ENCODE assay signal across 7 cellular contexts in genomic region chr2:49677227-49677626, GRCh38.
"Had no signal": no experiment of that assay in that cellular context is flagged by ENCODE, and none has a peak within 500 bp of the region (broad histone marks: within the 10 kb centered on the region; RNA-seq: fewer than 3 reads in every experiment).

No MANE protein-coding gene starts in this region.

- H3K9me3 ChIP-seq: HAP-1 had no signal

- H3K27ac ChIP-seq: HL-60 had no signal

- ATAC-seq: GM23338, HCT116, HepG2 had no signal

- H3K4me2 ChIP-seq: GM23338 had no signal

- H2AFZ ChIP-seq: GM23338 had no signal

- H3K4me3 ChIP-seq: GM23338, HAP-1 had no signal

- DNase-seq: H7, HFFc6 had no signal

- H3K36me3 ChIP-seq: HAP-1 had no signal

- FAIRE-seq: HepG2 had no signal
